In genomic region chr1:27000817-27001460, GRCh38 we compare ENCODE assay signal across 12 cellular contexts. TPM values are rescaled to one million over a fixed set of nuclear protein-coding genes. Genes with fewer than 3 reads are reported as not detected.
A peak's percentile ranks its signal among the peaks of the same experiment; 100 is the strongest.
DNase-seq lines count a peak whose midpoint lies in the region; ATAC-seq and TF ChIP-seq lines count a peak whose summit lies in the region.
"Had no signal": no experiment of that assay in that cellular context is flagged by ENCODE, and none has a peak within 500 bp of the region (broad histone marks: within the 10 kb centered on the region; RNA-seq: fewer than 3 reads in every experiment).

No MANE protein-coding gene starts in this region.

- H3K36me3 ChIP-seq in heart left ventricle (peaks cover 0 to 7% (median 0%) of the 10 kb centered on the region in 9 donors), uterus (no peaks in the 10 kb centered on the region), ovary (no peaks in the 10 kb centered on the region)
- no peaks in the 10 kb centered on the region for H3K36me3 ChIP-seq in naive thymus-derived CD4-positive, alpha-beta T cell (ENCODE audit: control insufficient read depth in 2 of 3, insufficient read depth in 3 of 3, low read length in 3 of 3)

- intact Hi-C loops in heart left ventricle (cut with DNase I) (no loop called here), cardiac septum (cut with DNase I) (no loop called here), uterus (cut with DNase I; ENCODE audit: low total_unique reads) (no loop called here), ovary (cut with DNase I) (no loop called here)
- intact Hi-C loops in naive thymus-derived CD4-positive, alpha-beta T cell (cut with micrococcal nuclease), result no loop called here

- TF ChIP-seq CTCF in heart left ventricle (IDR thresholded peaks at IDR 0.05) (no peak), uterus (IDR thresholded peaks at IDR 0.05) (no peak), ovary (IDR thresholded peaks at IDR 0.05) (no peak)

- POLR2A ChIA-PET in naive thymus-derived CD4-positive, alpha-beta T cell (lab: Charles Lee), result no interaction called here

- no peaks in the 10 kb centered on the region for H3K36me3 Mint-ChIP-seq in naive thymus-derived CD4-positive, alpha-beta T cell
- H3K36me3 Mint-ChIP-seq in stimulated activated naive B cell treated with anti-CD40 and anti-IgM and Interleukin-4, amounts not matched to agents 10 μg/mL and 1 μg/mL and 100 μg/mL, for 72 hours, result no peaks in the 10 kb centered on the region

- no peak overlapping the region for H3K4me3 Mint-ChIP-seq in naive thymus-derived CD4-positive, alpha-beta T cell
- H3K4me3 Mint-ChIP-seq in stimulated activated naive B cell treated with anti-CD40 and anti-IgM and Interleukin-4, amounts not matched to agents 10 μg/mL and 1 μg/mL and 100 μg/mL, for 72 hours, result peak overlapping the region in 1 of 2 donors; percentile 37

- WGBS in heart left ventricle, 4 donors, result 76 to 84% (median 83%) methylated on average over 8 of the region's 8 CpGs
- 79 to 82% (median 82%) methylated on average over 8 of the region's 8 CpGs for WGBS in ovary, 3 donors

- H3K4me1 Mint-ChIP-seq in naive thymus-derived CD4-positive, alpha-beta T cell, result peaks cover 0 to 13% (median 6%) of the 10 kb centered on the region in 7 donors
- H3K4me1 Mint-ChIP-seq in stimulated activated naive B cell treated with anti-CD40 and anti-IgM and Interleukin-4, amounts not matched to agents 10 μg/mL and 1 μg/mL and 100 μg/mL, for 72 hours, result peaks cover 21 to 35% of the 10 kb centered on the region in 2 donors

- CTCF ChIA-PET in naive thymus-derived CD4-positive, alpha-beta T cell (lab: Charles Lee), result no interaction called here

- H3K9me3 Mint-ChIP-seq in naive thymus-derived CD4-positive, alpha-beta T cell, result no peaks in the 10 kb centered on the region
- no peaks in the 10 kb centered on the region for H3K9me3 Mint-ChIP-seq in stimulated activated naive B cell treated with anti-CD40 and anti-IgM and Interleukin-4, amounts not matched to agents 10 μg/mL and 1 μg/mL and 100 μg/mL, for 72 hours

- no peak for TF ChIP-seq EP300 in ovary (IDR thresholded peaks at IDR 0.05)

- TF ChIP-seq POLR2A in heart left ventricle (IDR thresholded peaks at IDR 0.05) (no peak), uterus (IDR thresholded peaks at IDR 0.05) (no peak), ovary (IDR thresholded peaks at IDR 0.05) (no peak)

- H3K4me1 ChIP-seq in heart left ventricle (peaks cover 13 to 70% (median 53%) of the 10 kb centered on the region in 12 donors), uterus (peaks cover 9 to 16% of the 10 kb centered on the region in 2 donors), ovary (ENCODE audit: insufficient read depth) (peaks cover 17% of the 10 kb centered on the region)
- peaks cover 0 to 7% of the 10 kb centered on the region in 2 donors for H3K4me1 ChIP-seq in naive thymus-derived CD4-positive, alpha-beta T cell (ENCODE audit: control insufficient read depth in 2 of 2, insufficient read depth in 2 of 2, low read length in 2 of 2)

- no peak overlapping the region for H3K4me3 ChIP-seq in heart left ventricle
- H3K4me3 ChIP-seq in naive thymus-derived CD4-positive, alpha-beta T cell (ENCODE audit: low read length), result no peak overlapping the region
- no peak overlapping the region for H3K4me3 ChIP-seq in uterus
- no peak overlapping the region for H3K4me3 ChIP-seq in ovary
- H3K4me3 ChIP-seq: dorsolateral prefrontal cortex, lung had no signal

- H3K27ac ChIP-seq in heart left ventricle (peak overlapping the region; percentile 47 to 91 (median 80)), uterus (peak overlapping the region; percentile 78 to 86), ovary (no peak overlapping the region)
- no peak overlapping the region for H3K27ac ChIP-seq in naive thymus-derived CD4-positive, alpha-beta T cell (ENCODE audit: low read depth, low read length)

- DNase-seq in heart left ventricle, result no peak
- no peak for DNase-seq in cardiac septum (ENCODE audit: low spot score)
- peak; percentile 14 for DNase-seq in epidermal melanocyte (ENCODE audit: insufficient read length, low spot score)
- no peak for DNase-seq in naive thymus-derived CD4-positive, alpha-beta T cell
- peak in 1 of 2 donors; percentile 61 for DNase-seq in uterus
- no peak for DNase-seq in stimulated activated naive B cell treated with anti-CD40 and anti-IgM and Interleukin-4, amounts not matched to agents 10 μg/mL and 1 μg/mL and 100 μg/mL, for 72 hours
- DNase-seq in ovary, result no peak
- no peak for DNase-seq in effector CD4-positive, alpha-beta T cell
- DNase-seq: 8988T had no signal

- H3K27ac Mint-ChIP-seq in naive thymus-derived CD4-positive, alpha-beta T cell, result no peak overlapping the region
- no peak overlapping the region for H3K27ac Mint-ChIP-seq in stimulated activated naive B cell treated with anti-CD40 and anti-IgM and Interleukin-4, amounts not matched to agents 10 μg/mL and 1 μg/mL and 100 μg/mL, for 72 hours

- no peak for ATAC-seq in heart left ventricle
- peak; percentile 27 for ATAC-seq in naive thymus-derived CD4-positive, alpha-beta T cell
- no peak for ATAC-seq in stimulated activated naive B cell treated with anti-CD40 and anti-IgM and Interleukin-4, amounts not matched to agents 10 μg/mL and 1 μg/mL and 100 μg/mL, for 72 hours (replicated peaks)

- H3K27me3 Mint-ChIP-seq in naive thymus-derived CD4-positive, alpha-beta T cell, result peaks cover 7 to 30% (median 14%) of the 10 kb centered on the region in 5 donors
- peaks cover 12 to 16% of the 10 kb centered on the region in 2 donors for H3K27me3 Mint-ChIP-seq in stimulated activated naive B cell treated with anti-CD40 and anti-IgM and Interleukin-4, amounts not matched to agents 10 μg/mL and 1 μg/mL and 100 μg/mL, for 72 hours

- H3K27me3 ChIP-seq in heart left ventricle (peaks cover 0 to 8% (median 0%) of the 10 kb centered on the region in 9 donors), uterus (no peaks in the 10 kb centered on the region), ovary (no peaks in the 10 kb centered on the region)
- H3K27me3 ChIP-seq in naive thymus-derived CD4-positive, alpha-beta T cell (ENCODE audit: control insufficient read depth in 2 of 2, insufficient read depth in 2 of 2, low read length in 2 of 2), result peaks cover 0 to 4% of the 10 kb centered on the region in 2 donors
- H3K27me3 ChIP-seq: dorsolateral prefrontal cortex had no signal

- H3K9me3 ChIP-seq in heart left ventricle (no peaks in the 10 kb centered on the region), uterus (no peaks in the 10 kb centered on the region), ovary (no peaks in the 10 kb centered on the region)
- no peaks in the 10 kb centered on the region for H3K9me3 ChIP-seq in naive thymus-derived CD4-positive, alpha-beta T cell (ENCODE audit: control insufficient read depth in 2 of 3, low read length in 3 of 3)

RNA-seq across cellular contexts. Expression of gene TRNP1, which starts 7.4 kb away (rescaled TPM):
- total RNA-seq in heart left ventricle (10 to 100 TPM; 16.6 to 68.5 (median 21.7) TPM), cardiac septum (42.2 TPM), uterus (10 to 100 TPM in 2 of 4 donors, 1 to 10 TPM in 2; 1.5 to 11.9 (median 7.2) TPM), ovary (10 to 100 TPM in 1 of 7 donors, 1 to 10 TPM in 3, under 1 TPM in 3; 0.25 to 23.8 (median 2.9) TPM)
- polyA plus RNA-seq in heart left ventricle (10 to 100 TPM; 18.4 to 38.9 TPM), ovary (10 to 100 TPM in 1 of 2 donors, 1 to 10 TPM in 1; 4.2 to 18.0 TPM)
- total RNA-seq in naive thymus-derived CD4-positive, alpha-beta T cell, result 1 to 10 TPM in 1 of 5 experiments, under 1 TPM in 1, not detected in 3; 0.19 to 5.0 TPM
- polyA plus RNA-seq in naive thymus-derived CD4-positive, alpha-beta T cell, result not detected

RNA-seq across cellular contexts. Expression of gene TENT5B, which starts 11.7 kb away (rescaled TPM):
- total RNA-seq in heart left ventricle (10 to 100 TPM in 8 of 9 donors, 1 to 10 TPM in 1; 9.1 to 78.4 (median 32.6) TPM), cardiac septum (7.6 TPM), uterus (10 to 100 TPM in 2 of 4 donors, 1 to 10 TPM in 2; 3.2 to 30.0 (median 11.9) TPM), ovary (1 to 10 TPM in 6 of 7 donors, under 1 TPM in 1; 0.33 to 7.4 (median 2.3) TPM)
- polyA plus RNA-seq in heart left ventricle (10 to 100 TPM; 19.8 to 62.2 TPM), ovary (1 to 10 TPM; 2.9 to 5.3 TPM)
- total RNA-seq in naive thymus-derived CD4-positive, alpha-beta T cell, result under 1 TPM in 1 of 5 experiments, not detected in 4; 0.88 TPM
- polyA plus RNA-seq in naive thymus-derived CD4-positive, alpha-beta T cell, result not detected

RNA-seq across cellular contexts. Expression of gene KDF1, which starts 40.7 kb away (rescaled TPM):
- under 1 TPM in 2 of 9 donors, not detected in 7; 0.12 to 0.45 TPM for total RNA-seq in heart left ventricle
- under 1 TPM in 1 of 2 donors, not detected in 1; 0.03 TPM for polyA plus RNA-seq in heart left ventricle
- total RNA-seq in cardiac septum, result not detected
- 1 to 10 TPM in 4 of 5 experiments, not detected in 1; 1.7 to 2.2 (median 2.2) TPM for total RNA-seq in naive thymus-derived CD4-positive, alpha-beta T cell
- 1 to 10 TPM; 6.9 to 9.5 TPM for polyA plus RNA-seq in naive thymus-derived CD4-positive, alpha-beta T cell
- 1 to 10 TPM in 1 of 4 donors, not detected in 3; 1.9 TPM for total RNA-seq in uterus
- 10 to 100 TPM in 1 of 7 donors, 1 to 10 TPM in 1, under 1 TPM in 2, not detected in 3; 0.59 to 11.0 (median 0.84) TPM for total RNA-seq in ovary
- polyA plus RNA-seq in ovary, result under 1 TPM in 1 of 2 donors, not detected in 1; 0.08 TPM
- total RNA-seq: temporal lobe had no signal

Comparison
In these comparisons a context has a peak if more than half of its experiments do, and no peak if none do; other contexts are left out.
1. H3K27ac ChIP-seq: peak in heart left ventricle (12 of 12) and uterus (2 of 2); none in naive thymus-derived CD4-positive, alpha-beta T cell (single experiment) and ovary (0 of 2).